Comparison of ENCODE assay signal across 8 cellular contexts in the genomic region with DNA sequence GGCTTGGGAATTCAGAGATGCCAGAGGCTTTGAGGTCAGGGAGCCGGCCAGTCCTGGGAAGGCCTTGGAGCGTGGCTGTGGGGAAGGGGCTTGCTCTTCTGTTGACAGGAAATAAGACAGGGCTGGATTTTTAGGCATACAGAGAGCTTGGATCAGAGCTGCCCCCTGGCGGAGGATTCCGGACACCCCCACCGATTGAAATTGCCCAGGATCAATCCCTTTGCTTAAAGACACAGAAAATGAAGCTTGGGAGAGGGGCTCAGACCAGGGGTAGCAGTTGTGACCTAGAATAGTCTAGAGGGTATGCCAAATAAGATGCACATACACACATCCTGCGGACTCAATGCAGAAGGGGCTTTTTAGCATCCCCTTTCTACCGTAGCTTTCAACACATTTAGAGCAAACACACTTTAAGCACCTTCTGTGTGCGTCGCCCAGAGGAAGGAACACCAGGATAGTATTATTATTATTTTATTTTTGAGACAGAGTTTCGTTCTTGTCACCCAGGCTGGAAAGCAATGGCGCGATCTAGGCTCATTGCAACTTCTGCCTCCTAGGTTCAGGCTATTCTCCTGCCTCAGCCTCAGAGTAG. TPM values are rescaled to one million over a fixed set of nuclear protein-coding genes. Genes with fewer than 3 reads are reported as not detected.
DNase-seq lines count a peak whose midpoint lies in the region; ATAC-seq and TF ChIP-seq lines count a peak whose summit lies in the region.

No MANE protein-coding gene starts in this region.

- no peak overlapping the region for H3K27ac ChIP-seq in right cardiac atrium (ENCODE audit: low read length)

- H3K27ac Mint-ChIP-seq in Calu3 (ENCODE audit: unreplicated experiment) (no peak overlapping the region), IgD-negative memory B cell (peak overlapping the region; percentile 94 to 100 (median 97))
- no peak overlapping the region for H3K27ac Mint-ChIP-seq in activated naive CD4-positive, alpha-beta T cell treated with anti-CD3 and anti-CD28 coated beads, Interleukin-2, amount 50 U/mL, for 24 hours

- H3K9me3 ChIP-seq in right cardiac atrium (ENCODE audit: control insufficient read depth, low read length) = no peaks in the 10 kb centered on the region

- WGBS in right cardiac atrium = 44% methylated on average over 12 of the region's 12 CpGs

- no peaks in the 10 kb centered on the region for H3K4me1 ChIP-seq in right cardiac atrium (ENCODE audit: control insufficient read depth, insufficient read depth, low read length)

- H3K36me3 Mint-ChIP-seq in Calu3 (ENCODE audit: insufficient read depth, unreplicated experiment) (peaks cover 38% of the 10 kb centered on the region), IgD-negative memory B cell (no peaks in the 10 kb centered on the region)
- peaks cover 3% of the 10 kb centered on the region for H3K36me3 Mint-ChIP-seq in activated naive CD4-positive, alpha-beta T cell treated with anti-CD3 and anti-CD28 coated beads, Interleukin-2, amount 50 U/mL, for 24 hours

- DNase-seq in Calu3 = peak; percentile 73
- DNase-seq in SKM-1 (lab: John Stamatoyannopoulos, UW; ENCODE audit: unreplicated experiment) = peak; percentile 61
- peak in 2 of 3 donors; percentile 79 to 86 for DNase-seq in right cardiac atrium
- peak; percentile 63 to 70 for DNase-seq in stimulated activated CD4-positive, alpha-beta T cell treated with anti-CD3 and anti-CD28 coated beads, Interleukin-1b, Interleukin-23, amount 100 ng/mL, for 4 hours (ENCODE audit: low read depth in 2 of 2)

- no TSS peak for BruUV-seq in Calu3 (replicated peaks; lab: Mats Ljungman, UMichigan)

- intact Hi-C loops in Calu3 (cut with micrococcal nuclease; ENCODE audit: unreplicated experiment) (loop anchor here (1.0 kb wide), 1 partner anchor 485 kb away; no protein-coding TSS in a partner anchor), right cardiac atrium (cut with DNase I) (no loop called here)

- TF ChIP-seq CTCF in Calu3 (IDR thresholded peaks at IDR 0.05; ENCODE audit: unreplicated experiment) = peak; percentile 61

- H3K27me3 ChIP-seq in right cardiac atrium (ENCODE audit: control insufficient read depth, insufficient read depth) = no peaks in the 10 kb centered on the region

- H3K4me3 Mint-ChIP-seq in Calu3 (ENCODE audit: low read depth, unreplicated experiment) = no peak overlapping the region
- H3K4me3 Mint-ChIP-seq in IgD-negative memory B cell = peak overlapping the region; percentile 84 to 95 (median 92)
- peak overlapping the region; percentile 64 for H3K4me3 Mint-ChIP-seq in activated naive CD4-positive, alpha-beta T cell treated with anti-CD3 and anti-CD28 coated beads, Interleukin-2, amount 50 U/mL, for 24 hours

- no peak overlapping the region for H3K4me3 ChIP-seq in right cardiac atrium (ENCODE audit: low read length)

- H3K27me3 Mint-ChIP-seq in Calu3 (ENCODE audit: unreplicated experiment) (no peaks in the 10 kb centered on the region), IgD-negative memory B cell (peaks cover 21% of the 10 kb centered on the region)
- H3K27me3 Mint-ChIP-seq in activated naive CD4-positive, alpha-beta T cell treated with anti-CD3 and anti-CD28 coated beads, Interleukin-2, amount 50 U/mL, for 24 hours = peaks cover 11% of the 10 kb centered on the region

- ATAC-seq in right cardiac atrium (no peak), GM19328 (IDR thresholded peaks at IDR 0.05; ENCODE audit: unreplicated experiment) (no peak), HG03196 (IDR thresholded peaks at IDR 0.05; ENCODE audit: unreplicated experiment) (no peak)

- no peaks in the 10 kb centered on the region for H3K9me3 Mint-ChIP-seq in Calu3 (ENCODE audit: low read depth, unreplicated experiment)
- no peaks in the 10 kb centered on the region for H3K9me3 Mint-ChIP-seq in IgD-negative memory B cell
- no peaks in the 10 kb centered on the region for H3K9me3 Mint-ChIP-seq in activated naive CD4-positive, alpha-beta T cell treated with anti-CD3 and anti-CD28 coated beads, Interleukin-2, amount 50 U/mL, for 24 hours

- peaks cover 29% of the 10 kb centered on the region for H3K4me1 Mint-ChIP-seq in Calu3 (ENCODE audit: low read depth, unreplicated experiment)
- H3K4me1 Mint-ChIP-seq in IgD-negative memory B cell = peaks cover 22 to 28% (median 25%) of the 10 kb centered on the region in 3 donors
- H3K4me1 Mint-ChIP-seq in activated naive CD4-positive, alpha-beta T cell treated with anti-CD3 and anti-CD28 coated beads, Interleukin-2, amount 50 U/mL, for 24 hours = peaks cover 42% of the 10 kb centered on the region

- CTCF ChIA-PET in Calu3 (lab: Charles Lee) = interaction anchor here (0.6 to 2.2 kb wide), 9 partner anchors 128 to 513 kb away, joined by 3 to 22 read pairs (median 4); partner anchors contain the start of gene PTPA

RNA-seq across cellular contexts. Expression of gene NTMT1, which starts 1.7 kb away (rescaled TPM):
- 34.7 and 36.1 TPM in 2 replicates for total RNA-seq in Calu3 (2022)
- 55.4 TPM for polyA plus RNA-seq in IgD-negative memory B cell
- 10 to 100 TPM; 45.0 to 55.2 (median 48.6) TPM for total RNA-seq in right cardiac atrium
- polyA plus RNA-seq in right cardiac atrium = 78.1 TPM

RNA-seq across cellular contexts. Expression of gene C9orf50, which starts 3.4 kb away (rescaled TPM):
- total RNA-seq in Calu3 (2022) = not detected in 2 replicates
- polyA plus RNA-seq in IgD-negative memory B cell = not detected
- total RNA-seq in right cardiac atrium = under 1 TPM in 1 of 4 donors, not detected in 3; 0.20 TPM
- not detected for polyA plus RNA-seq in right cardiac atrium

RNA-seq across cellular contexts. Expression of gene ASB6, which starts 17.7 kb away (rescaled TPM):
- total RNA-seq in Calu3 (2022) (15.5 and 18.4 TPM in 2 replicates), right cardiac atrium (10 to 100 TPM in 3 of 4 donors, 1 to 10 TPM in 1; 9.1 to 10.7 (median 10.2) TPM)
- polyA plus RNA-seq in IgD-negative memory B cell (27.2 TPM), right cardiac atrium (9.8 TPM)

RNA-seq across cellular contexts. Expression of gene PRRX2, which starts 41.2 kb away (rescaled TPM):
- total RNA-seq in Calu3 (2022) (not detected in 2 replicates), right cardiac atrium (1 to 10 TPM; 1.8 to 5.7 (median 3.7) TPM)
- polyA plus RNA-seq in IgD-negative memory B cell (not detected), right cardiac atrium (2.6 TPM)

Comparison
In these comparisons a context has a peak if more than half of its experiments do, and no peak if none do; other contexts are left out.
1. H3K27ac Mint-ChIP-seq: peak in IgD-negative memory B cell (3 of 3); none in Calu3 (single experiment) and activated naive CD4-positive, alpha-beta T cell treated with anti-CD3 and anti-CD28 coated beads, Interleukin-2, amount 50 U/mL, for 24 hours (single experiment).
2. Peak in every context shown above with its lines, with median percentiles within 50 percentile points of each other: DNase-seq.